19 cellular contexts compared by ENCODE assay signal in genomic region chr12:98325003-98325402, GRCh38.
DNase-seq lines count a peak whose midpoint lies in the region; ATAC-seq and TF ChIP-seq lines count a peak whose summit lies in the region.
"Had no signal": no experiment of that assay in that cellular context is flagged by ENCODE, and none has a peak within 500 bp of the region (broad histone marks: within the 10 kb centered on the region; RNA-seq: fewer than 3 reads in every experiment).

No MANE protein-coding gene starts in this region.

- H2AFZ ChIP-seq in H9 (ENCODE audit: low read length), result no peak overlapping the region
- H2AFZ ChIP-seq in KMS-11 (ENCODE audit: low read depth), result no peak overlapping the region

- H3K27ac ChIP-seq in H9 (ENCODE audit: insufficient read length, low read depth, low read length) (no peak overlapping the region), KMS-11 (no peak overlapping the region), foreskin keratinocyte (no peak overlapping the region)
- H3K27ac ChIP-seq: BLaER1, C4-2B had no signal

- H3K14ac ChIP-seq in H9 (ENCODE audit: insufficient read depth, low read length), result peak overlapping the region; percentile 16; the same call in 1 of the 2 replicates

- H3K36me3 Mint-ChIP-seq in H9 (ENCODE audit: insufficient read depth in 1 of 3, low read depth in 3 of 3), result no peaks in the 10 kb centered on the region
- no peaks in the 10 kb centered on the region for H3K36me3 Mint-ChIP-seq in stimulated activated memory B cell treated with anti-CD40 and anti-IgM and Interleukin-4, amounts not matched to agents 10 μg/mL and 1 μg/mL and 100 μg/mL, for 72 hours
- H3K36me3 Mint-ChIP-seq: CD4-positive, CD25-positive, alpha-beta regulatory T cell; CD8-positive, alpha-beta T cell had no signal

- H2BK12ac ChIP-seq in H9 (ENCODE audit: insufficient read length, low read depth, low read length), result no peak overlapping the region

- H3K36me3 ChIP-seq in KMS-11 (ENCODE audit: insufficient read depth) (no peaks in the 10 kb centered on the region), HAP-1 (replicated peaks) (no peaks in the 10 kb centered on the region)
- H3K36me3 ChIP-seq: BLaER1 had no signal

- H3K18ac ChIP-seq in H9 (ENCODE audit: insufficient read length, low read depth, low read length), result no peak overlapping the region

- H2BK5ac ChIP-seq in H9 (ENCODE audit: insufficient read length, low read length), result no peak overlapping the region

- H2BK20ac ChIP-seq in H9 (ENCODE audit: low read depth, low read length, poor library complexity, severe bottlenecking), result no peak overlapping the region

- no peaks in the 10 kb centered on the region for H3K27me3 ChIP-seq in H9 (ENCODE audit: insufficient read depth, low read length)
- H3K27me3 ChIP-seq in KMS-11 (ENCODE audit: insufficient read depth, low read depth), result no peaks in the 10 kb centered on the region
- no peaks in the 10 kb centered on the region for H3K27me3 ChIP-seq in foreskin keratinocyte
- 0 out of 2 replicates have a peak, but pooled peaks cover 2% of the 10 kb centered on the region for H3K27me3 ChIP-seq in HAP-1 (ENCODE audit: low read depth)
- H3K27me3 ChIP-seq: BLaER1 had no signal

- H3K4me1 ChIP-seq in H9 (ENCODE audit: insufficient read depth, low read length), result no peaks in the 10 kb centered on the region
- H3K4me1 ChIP-seq in KMS-11 (ENCODE audit: low read depth, poor library complexity, severe bottlenecking), result peaks cover 54% of the 10 kb centered on the region
- no peaks in the 10 kb centered on the region for H3K4me1 ChIP-seq in foreskin keratinocyte
- no peaks in the 10 kb centered on the region for H3K4me1 ChIP-seq in HAP-1
- H3K4me1 ChIP-seq: BLaER1, Caco-2 had no signal

- H4K5ac ChIP-seq in H9 (ENCODE audit: insufficient read length, low read depth, low read length), result no peak overlapping the region

- H3T11ph ChIP-seq in H9 (ENCODE audit: low read length), result no peak overlapping the region

- no peak overlapping the region for H2BK15ac ChIP-seq in H9 (ENCODE audit: low read depth, low read length)

- ATAC-seq in foreskin keratinocyte, result peak; percentile 19
- ATAC-seq in stimulated activated memory B cell treated with anti-CD40 and anti-IgM and Interleukin-4, amounts not matched to agents 10 μg/mL and 1 μg/mL and 100 μg/mL, for 72 hours, result peak; percentile 40
- ATAC-seq: CD8-positive, alpha-beta T cell had no signal

- H2AK5ac ChIP-seq in H9 (ENCODE audit: insufficient read length, low read length), result no peak overlapping the region

- in situ Hi-C loops in HAP-1 (cut with MboI; ENCODE audit: low sequenced_read_pairs), result no loop called here

- H3K4ac ChIP-seq in H9 (ENCODE audit: low read depth, low read length), result no peak overlapping the region

- no peak overlapping the region for H4K91ac ChIP-seq in H9 (ENCODE audit: insufficient read length, low read depth, low read length)

- DNase-seq in H9, result no peak
- no peak for DNase-seq in foreskin keratinocyte
- no peak for DNase-seq in EL
- no peak for DNase-seq in AML-193 (lab: John Stamatoyannopoulos, UW)
- DNase-seq in HAP-1 (ENCODE audit: low spot score in 2 of 2), result no peak
- DNase-seq: Caco-2; CD4-positive, CD25-positive, alpha-beta regulatory T cell; CD8-positive, alpha-beta T cell; DMS153; DND-41; GDM1; GOT3; H7; HFFc6 had no signal

- H4K20me1 ChIP-seq in H9 (ENCODE audit: control insufficient read depth, insufficient read depth, insufficient read length) (no peaks in the 10 kb centered on the region), KMS-11 (ENCODE audit: insufficient read depth) (no peaks in the 10 kb centered on the region)
- H4K20me1 ChIP-seq: BLaER1 had no signal

- H3K79me2 ChIP-seq in H9 (ENCODE audit: insufficient read depth, low read length) (no peaks in the 10 kb centered on the region), KMS-11 (ENCODE audit: insufficient read depth, low read depth) (no peaks in the 10 kb centered on the region)

- no peak overlapping the region for H3K23ac ChIP-seq in H9 (ENCODE audit: insufficient read length, low read depth, low read length)

- H3K23me2 ChIP-seq in H9 (ENCODE audit: insufficient read length, low read depth, low read length, poor library complexity, severe bottlenecking), result no peaks in the 10 kb centered on the region

- H4K8ac ChIP-seq in H9 (replicated peaks; ENCODE audit: insufficient read length, low read depth, low read length), result no peak overlapping the region

- H3K9me3 Mint-ChIP-seq in H9, result no peaks in the 10 kb centered on the region
- peaks cover 6% of the 10 kb centered on the region for H3K9me3 Mint-ChIP-seq in stimulated activated memory B cell treated with anti-CD40 and anti-IgM and Interleukin-4, amounts not matched to agents 10 μg/mL and 1 μg/mL and 100 μg/mL, for 72 hours
- H3K9me3 Mint-ChIP-seq: CD8-positive, alpha-beta T cell; HFFc6 had no signal

- H3K4me3 Mint-ChIP-seq in H9, result no peak overlapping the region
- H3K4me3 Mint-ChIP-seq in stimulated activated memory B cell treated with anti-CD40 and anti-IgM and Interleukin-4, amounts not matched to agents 10 μg/mL and 1 μg/mL and 100 μg/mL, for 72 hours, result no peak overlapping the region
- H3K4me3 Mint-ChIP-seq: B cell; CD4-positive, CD25-positive, alpha-beta regulatory T cell; CD8-positive, alpha-beta T cell; HFFc6 had no signal

- no peak overlapping the region for H2BK120ac ChIP-seq in H9 (ENCODE audit: low read depth, low read length, poor library complexity, severe bottlenecking)

- H3K9me3 ChIP-seq in H9 (ENCODE audit: control insufficient read depth, low read depth, low read length) (no peaks in the 10 kb centered on the region), HAP-1 (no peaks in the 10 kb centered on the region)
- H3K9me3 ChIP-seq: BLaER1, Caco-2 had no signal

- H3K79me1 ChIP-seq in H9 (ENCODE audit: insufficient read depth, low read depth, low read length, poor library complexity, severe bottlenecking), result no peaks in the 10 kb centered on the region

- H3K56ac ChIP-seq in H9 (ENCODE audit: insufficient read length, low read depth, low read length), result no peak overlapping the region

- H3K4me3 ChIP-seq in KMS-11 (IDR thresholded peaks at IDR 0.05; ENCODE audit: insufficient read depth, low read depth, low read length) (no peak overlapping the region), HAP-1 (no peak overlapping the region)
- H3K4me3 ChIP-seq: BLaER1 had no signal

- H3K27ac Mint-ChIP-seq in H9, result no peak overlapping the region
- no peak overlapping the region for H3K27ac Mint-ChIP-seq in stimulated activated memory B cell treated with anti-CD40 and anti-IgM and Interleukin-4, amounts not matched to agents 10 μg/mL and 1 μg/mL and 100 μg/mL, for 72 hours
- H3K27ac Mint-ChIP-seq: B cell; CD4-positive, CD25-positive, alpha-beta regulatory T cell; CD8-positive, alpha-beta T cell; HFFc6 had no signal

- H3K4me2 ChIP-seq in H9 (ENCODE audit: insufficient read depth, insufficient read length, low read length) (no peak overlapping the region), KMS-11 (peak overlapping the region; percentile 17; the same call in 1 of the 2 replicates)
- H3K4me2 ChIP-seq: BLaER1 had no signal

- no peaks in the 10 kb centered on the region for H3K4me1 Mint-ChIP-seq in H9
- no peaks in the 10 kb centered on the region for H3K4me1 Mint-ChIP-seq in stimulated activated memory B cell treated with anti-CD40 and anti-IgM and Interleukin-4, amounts not matched to agents 10 μg/mL and 1 μg/mL and 100 μg/mL, for 72 hours
- H3K4me1 Mint-ChIP-seq: B cell had no signal

- H3K27me3 Mint-ChIP-seq in H9 (ENCODE audit: low read depth), result no peaks in the 10 kb centered on the region
- H3K27me3 Mint-ChIP-seq in stimulated activated memory B cell treated with anti-CD40 and anti-IgM and Interleukin-4, amounts not matched to agents 10 μg/mL and 1 μg/mL and 100 μg/mL, for 72 hours, result peaks cover 8% of the 10 kb centered on the region
- H3K27me3 Mint-ChIP-seq: B cell had no signal

- TF ChIP-seq CTCF in H9 (conservative IDR thresholded peaks at IDR 0.05) (no peak), KMS-11 (conservative IDR thresholded peaks at IDR 0.05; ENCODE audit: low read depth, low read length) (no peak), foreskin keratinocyte (conservative IDR thresholded peaks at IDR 0.05) (no peak)

- H3K9ac ChIP-seq in H9 (ENCODE audit: extremely low read depth, insufficient read length, low read length), result no peak overlapping the region
- H3K9ac ChIP-seq in KMS-11, result no peak overlapping the region
- H3K9ac ChIP-seq: BLaER1 had no signal
